In genomic region chr12:123905319-123905925, GRCh38 we compare ENCODE assay signal across 8 cellular contexts.
DNase-seq lines count a peak whose midpoint lies in the region; ATAC-seq and TF ChIP-seq lines count a peak whose summit lies in the region.

No MANE protein-coding gene starts in this region.

- H3K4me2 ChIP-seq in SU-DHL-6 (ENCODE audit: low read depth, low read length, poor library complexity, severe bottlenecking): no peak overlapping the region

- H3K36me3 Mint-ChIP-seq in activated naive CD4-positive, alpha-beta T cell treated with anti-CD3 and anti-CD28 coated beads, Interleukin-2, amount 50 U/mL, for 72 hours: no peaks in the 10 kb centered on the region

- H3K27ac Mint-ChIP-seq in activated naive CD4-positive, alpha-beta T cell treated with anti-CD3 and anti-CD28 coated beads, Interleukin-2, amount 50 U/mL, for 72 hours: no peak overlapping the region

- H2AFZ ChIP-seq in SU-DHL-6 (ENCODE audit: low read depth, low read length, severe bottlenecking): no peak overlapping the region

- no peak overlapping the region for H3K27ac ChIP-seq in SU-DHL-6 (ENCODE audit: low read depth, low read length)

- H3K79me2 ChIP-seq in SU-DHL-6 (ENCODE audit: insufficient read depth, low read length): no peaks in the 10 kb centered on the region

- no peaks in the 10 kb centered on the region for H3K9me3 Mint-ChIP-seq in activated naive CD4-positive, alpha-beta T cell treated with anti-CD3 and anti-CD28 coated beads, Interleukin-2, amount 50 U/mL, for 72 hours

- peak; percentile 75 for DNase-seq in Daoy (ENCODE audit: low read depth)
- peak; percentile 67 to 85 for DNase-seq in Kasumi-1 (lab: John Stamatoyannopoulos, UW)
- DNase-seq in activated naive CD4-positive, alpha-beta T cell treated with anti-CD3 and anti-CD28 coated beads, Interleukin-2, amount 50 U/mL, for 72 hours (ENCODE audit: low spot score in 2 of 2): peak in 1 of 2 donors; percentile 72
- DNase-seq in head of caudate nucleus: peak in 40 of 42 donors; percentile 13 to 86 (median 66)
- DNase-seq in pulmonary artery endothelial cell (ENCODE audit: low read depth, low spot score): peak; percentile 29
- no peak for DNase-seq in 8988T

- peak; percentile 68 for TF ChIP-seq CTCF in SU-DHL-6 (IDR thresholded peaks at IDR 0.05; ENCODE audit: insufficient read depth, low read length, poor library complexity, severe bottlenecking)

- no peaks in the 10 kb centered on the region for H3K36me3 ChIP-seq in SU-DHL-6 (ENCODE audit: low read length)

- H3K9me2 ChIP-seq in SU-DHL-6 (replicated peaks; ENCODE audit: insufficient read depth, low read length): no peaks in the 10 kb centered on the region

- peaks cover 3% of the 10 kb centered on the region; the same call in 1 of the 2 replicates for H3F3A ChIP-seq in SU-DHL-6 (ENCODE audit: insufficient read depth)

- no peaks in the 10 kb centered on the region for H4K20me1 ChIP-seq in SU-DHL-6 (ENCODE audit: low read depth, low read length)

- H3K9ac ChIP-seq in SU-DHL-6 (ENCODE audit: low read length): no peak overlapping the region

- ATAC-seq in activated naive CD4-positive, alpha-beta T cell treated with anti-CD3 and anti-CD28 coated beads, Interleukin-2, amount 50 U/mL, for 72 hours: peak; percentile 53 to 57
- no peak for ATAC-seq in GM21786 (IDR thresholded peaks at IDR 0.05; ENCODE audit: unreplicated experiment)

- H3K9me3 ChIP-seq in SU-DHL-6 (ENCODE audit: insufficient read depth, low read length): no peaks in the 10 kb centered on the region

- no peak overlapping the region for H3K4me3 ChIP-seq in SU-DHL-6 (ENCODE audit: insufficient read depth, low read length, poor library complexity, severe bottlenecking)

- no peaks in the 10 kb centered on the region for H3K27me3 ChIP-seq in SU-DHL-6 (ENCODE audit: low read length)

- intact Hi-C loops in head of caudate nucleus (cut with DNase I): loop anchor here (10.0 kb wide), 1 partner anchor 79 kb away; no protein-coding TSS in a partner anchor
